Comparison of ENCODE assay signal across 8 cellular contexts in genomic region chr4:47686294-47686872, GRCh38.
DNase-seq lines count a peak whose midpoint lies in the region; ATAC-seq and TF ChIP-seq lines count a peak whose summit lies in the region.

No MANE protein-coding gene starts in this region.

- H3K36me3 Mint-ChIP-seq in activated CD4-positive, alpha-beta T cell treated with anti-CD3 and anti-CD28 coated beads, Interleukin-2, amount 10 ng/mL, durations not matched to agents 24 days and 14 days (ENCODE audit: low read depth): no peaks in the 10 kb centered on the region
- no peaks in the 10 kb centered on the region for H3K36me3 Mint-ChIP-seq in naive B cell

- intact Hi-C loops in activated CD4-positive, alpha-beta T cell treated with anti-CD3 and anti-CD28 coated beads, Interleukin-2, amount 10 ng/mL, durations not matched to agents 24 days and 14 days (cut with micrococcal nuclease): loop anchor here (1.0 to 5.0 kb wide), 4 partner anchors 153 to 456 kb away; no protein-coding TSS in a partner anchor

- DNase-seq in HCEC 1CT (peak; percentile 22), NCI-H1048 (lab: John Stamatoyannopoulos, UW) (peak; percentile 19), naive B cell (peak; percentile 32), NCI-H510A (lab: John Stamatoyannopoulos, UW) (no peak)
- DNase-seq in activated CD4-positive, alpha-beta T cell treated with anti-CD3 and anti-CD28 coated beads, Interleukin-2, amount 10 ng/mL, durations not matched to agents 24 days and 14 days: peak; percentile 88
- peak; percentile 11 for DNase-seq in effector CD8-positive, alpha-beta T cell (lab: John Stamatoyannopoulos, UW)
- peak; percentile 74 for DNase-seq in stimulated activated naive CD8-positive, alpha-beta T cell treated with anti-CD3 and anti-CD28 coated beads, Interleukin-15, Interleukin-2, amounts not matched to agents 100 U/mL and 50 U/mL, for 24 hours

- peak; percentile 54 to 75 for ATAC-seq in naive B cell (ENCODE audit: low read depth in 2 of 2)
- peak; percentile 86 for ATAC-seq in stimulated activated naive CD8-positive, alpha-beta T cell treated with anti-CD3 and anti-CD28 coated beads, Interleukin-15, Interleukin-2, amounts not matched to agents 100 U/mL and 50 U/mL, for 24 hours

- H3K4me3 Mint-ChIP-seq in activated CD4-positive, alpha-beta T cell treated with anti-CD3 and anti-CD28 coated beads, Interleukin-2, amount 10 ng/mL, durations not matched to agents 24 days and 14 days: no peak overlapping the region
- H3K4me3 Mint-ChIP-seq in naive B cell: no peak overlapping the region

- no peaks in the 10 kb centered on the region for H3K9me3 Mint-ChIP-seq in activated CD4-positive, alpha-beta T cell treated with anti-CD3 and anti-CD28 coated beads, Interleukin-2, amount 10 ng/mL, durations not matched to agents 24 days and 14 days
- H3K9me3 Mint-ChIP-seq in naive B cell: no peaks in the 10 kb centered on the region

- TF ChIP-seq CTCF in GM12872 (IDR thresholded peaks at IDR 0.05; ENCODE audit: insufficient read depth, low read depth, low read length): peak; percentile 77

- no peak overlapping the region for H3K27ac Mint-ChIP-seq in activated CD4-positive, alpha-beta T cell treated with anti-CD3 and anti-CD28 coated beads, Interleukin-2, amount 10 ng/mL, durations not matched to agents 24 days and 14 days
- no peak overlapping the region for H3K27ac Mint-ChIP-seq in naive B cell

- peaks cover 17% of the 10 kb centered on the region for H3K27me3 Mint-ChIP-seq in activated CD4-positive, alpha-beta T cell treated with anti-CD3 and anti-CD28 coated beads, Interleukin-2, amount 10 ng/mL, durations not matched to agents 24 days and 14 days
- H3K27me3 Mint-ChIP-seq in naive B cell: peaks cover 8 to 24% (median 13%) of the 10 kb centered on the region in 3 donors

- H3K4me1 Mint-ChIP-seq in activated CD4-positive, alpha-beta T cell treated with anti-CD3 and anti-CD28 coated beads, Interleukin-2, amount 10 ng/mL, durations not matched to agents 24 days and 14 days: peaks cover 3% of the 10 kb centered on the region
- H3K4me1 Mint-ChIP-seq in naive B cell: no peaks in the 10 kb centered on the region
